15 cellular contexts compared by ENCODE assay signal in genomic region chr1:229409616-229410369, GRCh38. TPM values are rescaled to one million over a fixed set of nuclear protein-coding genes. Genes with fewer than 3 reads are reported as not detected.
DNase-seq lines count a peak whose midpoint lies in the region; ATAC-seq and TF ChIP-seq lines count a peak whose summit lies in the region.
"Had no signal": no experiment of that assay in that cellular context is flagged by ENCODE, and none has a peak within 500 bp of the region (broad histone marks: within the 10 kb centered on the region; RNA-seq: fewer than 3 reads in every experiment).

No MANE protein-coding gene starts in this region.

- peaks cover 36 to 50% (median 44%) of the 10 kb centered on the region in 11 experiments for H3K27me3 ChIP-seq in BLaER1 treated with 17β-estradiol and CSF1 and Interleukin-3, amounts not matched to agents 10 nM and 100 nM
- no peaks in the 10 kb centered on the region for H3K27me3 ChIP-seq in PC-3 (ENCODE audit: low read length)

- intact Hi-C loops in PC-3 (cut with micrococcal nuclease), result no loop called here

- no peaks in the 10 kb centered on the region for H3K9me3 ChIP-seq in BLaER1 treated with 17β-estradiol and CSF1 and Interleukin-3, amounts not matched to agents 10 nM and 100 nM (replicated peaks in 1 of 11)
- no peaks in the 10 kb centered on the region for H3K9me3 ChIP-seq in PC-3 (ENCODE audit: low read length)
- H3K9me3 ChIP-seq: tibial nerve had no signal

- ATAC-seq in PC-3, result no peak
- ATAC-seq: CD8-positive, alpha-beta T cell; effector memory CD8-positive, alpha-beta T cell had no signal

- no peaks in the 10 kb centered on the region for H3K36me3 ChIP-seq in BLaER1 treated with 17β-estradiol and CSF1 and Interleukin-3, amounts not matched to agents 10 nM and 100 nM
- H3K36me3 ChIP-seq in PC-3 (ENCODE audit: low read depth, low read length), result no peaks in the 10 kb centered on the region
- H3K36me3 ChIP-seq: tibial nerve had no signal

- DNase-seq in COR-L47 (lab: John Stamatoyannopoulos, UW), result peak; percentile 22
- no peak for DNase-seq in foreskin fibroblast
- DNase-seq in DMS153 treated with DMSO at 0.1 percent for 48 hours (lab: John Stamatoyannopoulos, UW; ENCODE audit: unreplicated experiment), result no peak
- DNase-seq in middle frontal gyrus (ENCODE audit: extremely low spot score, low spot score), result no peak
- no peak for DNase-seq in PC-3
- DNase-seq: activated CD4-positive, CD25-positive, alpha-beta regulatory T cell treated with anti-CD3 and anti-CD28 coated beads, Interleukin-2, amount 50 U/mL, for 72 hours; activated T-cell treated with anti-CD3 and anti-CD28 coated beads, Interleukin-2, amount 50 U/mL, for 48 hours; CD8-positive, alpha-beta T cell; effector memory CD8-positive, alpha-beta T cell; foreskin melanocyte; NCI-H187 treated with DMSO at 0.1 percent for 48 hours had no signal

- peak overlapping the region; percentile 68 to 95 (median 86) for H3K4me2 ChIP-seq in BLaER1 treated with 17β-estradiol and CSF1 and Interleukin-3, amounts not matched to agents 10 nM and 100 nM
- no peak overlapping the region for H3K4me2 ChIP-seq in PC-3 (ENCODE audit: low read length)

- H3K79me2 ChIP-seq in PC-3 (ENCODE audit: low read length), result no peaks in the 10 kb centered on the region

- no peaks in the 10 kb centered on the region for H3K9me3 Mint-ChIP-seq in nephron
- H3K9me3 Mint-ChIP-seq: CD8-positive, alpha-beta T cell; effector memory CD8-positive, alpha-beta T cell had no signal

- H3K27me3 Mint-ChIP-seq in nephron (ENCODE audit: low read depth), result peaks cover 44% of the 10 kb centered on the region

- peak overlapping the region in 2 of 3 experiments; percentile 61 to 80 for H3K4me3 Mint-ChIP-seq in nephron
- H3K4me3 Mint-ChIP-seq: CD8-positive, alpha-beta T cell; effector memory CD8-positive, alpha-beta T cell had no signal

- CTCF ChIA-PET in PC-3 (lab: Charles Lee), result no interaction called here

- peak overlapping the region in 1 of 3 experiments; percentile 71 for H3K27ac Mint-ChIP-seq in nephron
- H3K27ac Mint-ChIP-seq: CD8-positive, alpha-beta T cell; effector memory CD8-positive, alpha-beta T cell had no signal

- peaks cover 27 to 40% (median 33%) of the 10 kb centered on the region in 10 experiments for H3K4me1 ChIP-seq in BLaER1 treated with 17β-estradiol and CSF1 and Interleukin-3, amounts not matched to agents 10 nM and 100 nM
- H3K4me1 ChIP-seq in PC-3 (ENCODE audit: insufficient read depth, low read length), result peaks cover 8% of the 10 kb centered on the region

- H3K36me3 Mint-ChIP-seq in nephron (ENCODE audit: low read depth), result no peaks in the 10 kb centered on the region
- H3K36me3 Mint-ChIP-seq: CD8-positive, alpha-beta T cell had no signal

- TF ChIP-seq CTCF in nephron (IDR thresholded peaks at IDR 0.05; ENCODE audit: unreplicated experiment in 3 of 3), result no peak
- no peak for TF ChIP-seq CTCF in foreskin fibroblast (IDR thresholded peaks at IDR 0.05; ENCODE audit: low read depth, low read length)
- TF ChIP-seq CTCF in PC-3 (conservative IDR thresholded peaks at IDR 0.05; ENCODE audit: low read depth, low read length), result no peak

- peaks cover 54% of the 10 kb centered on the region for H3K4me1 Mint-ChIP-seq in nephron

- POLR2A ChIA-PET in PC-3 (lab: Charles Lee; ENCODE audit: unreplicated experiment), result no interaction called here

- H4K20me1 ChIP-seq in BLaER1 treated with 17β-estradiol and CSF1 and Interleukin-3, amounts not matched to agents 10 nM and 100 nM, result peaks cover 0 to 5% (median 0%) of the 10 kb centered on the region in 11 experiments; a peak in 2 of 22 replicates
- no peaks in the 10 kb centered on the region for H4K20me1 ChIP-seq in PC-3 (ENCODE audit: low read length)

- BruUV-seq in PC-3 (replicated peaks; lab: Mats Ljungman, UMichigan), result no TSS peak

- no peak overlapping the region for H2AFZ ChIP-seq in PC-3 (ENCODE audit: low read length)

- H3K9me2 ChIP-seq in PC-3 (replicated peaks; ENCODE audit: low read length), result no peaks in the 10 kb centered on the region

- H3K4me3 ChIP-seq in BLaER1 treated with 17β-estradiol and CSF1 and Interleukin-3, amounts not matched to agents 10 nM and 100 nM, result no peak overlapping the region
- H3K4me3 ChIP-seq in foreskin fibroblast (ENCODE audit: low read depth in 1 of 2, low read length in 2 of 2) (no peak overlapping the region), PC-3 (ENCODE audit: low read length) (no peak overlapping the region)
- H3K4me3 ChIP-seq: tibial nerve had no signal

- H3F3A ChIP-seq in PC-3 (ENCODE audit: low read length, unreplicated experiment), result no peaks in the 10 kb centered on the region

- H3K9ac ChIP-seq in BLaER1 treated with 17β-estradiol and CSF1 and Interleukin-3, amounts not matched to agents 10 nM and 100 nM, result peak overlapping the region in 3 of 11 experiments; percentile 4 to 37 (median 7); a peak in 1 of 22 replicates
- no peak overlapping the region for H3K9ac ChIP-seq in PC-3 (ENCODE audit: low read length)

- no peak overlapping the region for H3K27ac ChIP-seq in BLaER1 treated with 17β-estradiol and CSF1 and Interleukin-3, amounts not matched to agents 10 nM and 100 nM
- H3K27ac ChIP-seq in cingulate gyrus (ENCODE audit: low read depth, low read length) (peak overlapping the region; percentile 87), PC-3 (ENCODE audit: low read length) (no peak overlapping the region)

RNA-seq across cellular contexts. Expression of gene ACTA1, which starts 24.1 kb away (rescaled TPM):
- total RNA-seq in PC-3 (2014; rRNA removed), result 0.80 TPM in 1 of 2 replicates, not detected in the other
- total RNA-seq: CD8-positive, alpha-beta T cell had no signal
